In the genomic region with DNA sequence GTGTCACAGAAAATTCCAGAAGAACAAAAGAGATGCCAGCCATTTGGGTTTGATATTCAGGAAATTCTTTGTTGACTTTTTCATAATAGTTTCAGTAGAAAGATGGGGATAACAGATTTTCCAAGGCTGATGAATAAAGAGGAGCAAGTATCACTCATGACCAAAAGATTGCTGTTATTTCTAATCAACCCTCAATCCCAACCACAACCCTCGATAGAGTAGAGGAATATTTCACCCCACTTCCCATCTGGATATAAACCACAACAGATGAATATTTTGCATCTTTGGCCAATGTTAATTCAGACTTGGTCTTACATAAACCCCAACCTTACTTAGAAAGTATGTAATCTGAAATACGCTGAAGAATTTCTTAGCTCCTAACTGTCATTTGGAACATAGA, we compare ENCODE assay signal across 29 cellular contexts.
"Had no signal": no experiment of that assay in that cellular context is flagged by ENCODE, and none has a peak within 500 bp of the region (broad histone marks: within the 10 kb centered on the region; RNA-seq: fewer than 3 reads in every experiment).

No MANE protein-coding gene starts in this region.

- H2AFZ ChIP-seq: neural progenitor cell, parathyroid adenoma had no signal

- H3K9ac ChIP-seq: neural progenitor cell, parathyroid adenoma had no signal

- H3K4me3 ChIP-seq: neural progenitor cell, ovary, psoas muscle, right lobe of liver, sigmoid colon, skin epidermis, smooth muscle cell, spleen, thoracic aorta, tibial artery, transverse colon, upper lobe of right lung, uterus had no signal

- H3K27me3 ChIP-seq: neural progenitor cell, ovary, right lobe of liver, sigmoid colon, spleen, tibial artery, transverse colon, upper lobe of right lung, uterus had no signal

- H3K9me3 ChIP-seq: ovary, psoas muscle, right lobe of liver, spleen, thoracic aorta, tibial artery, transverse colon, upper lobe of right lung, uterus had no signal

- ATAC-seq: naive thymus-derived CD4-positive, alpha-beta T cell; natural killer cell; psoas muscle; right cardiac atrium; right lobe of liver; stimulated activated memory B cell treated with anti-CD40 and anti-IgM and Interleukin-4, amounts not matched to agents 10 μg/mL and 1 μg/mL and 100 μg/mL, for 72 hours; stimulated activated naive CD8-positive, alpha-beta T cell treated with anti-CD3 and anti-CD28 coated beads, Interleukin-15, amount 100 ng/mL, for 72 hours; stimulated activated naive CD8-positive, alpha-beta T cell treated with anti-CD3 and anti-CD28 coated beads, Interleukin-15, Interleukin-2, amounts not matched to agents 100 U/mL and 50 U/mL, for 24 hours; upper lobe of right lung had no signal

- H3K4me1 ChIP-seq: parathyroid adenoma, psoas muscle, right lobe of liver, sigmoid colon, spleen, tibial artery, transverse colon, upper lobe of right lung, uterus had no signal

- H3K36me3 ChIP-seq: neural progenitor cell, ovary, right lobe of liver, sigmoid colon, spleen, thoracic aorta, tibial artery, transverse colon, upper lobe of right lung, uterus had no signal

- DNase-seq: naive thymus-derived CD4-positive, alpha-beta T cell; natural killer cell; occipital lobe; ovary; posterior cingulate gyrus; psoas muscle; right cardiac atrium; right lobe of liver; sigmoid colon; spleen; stimulated activated CD4-positive, alpha-beta T cell treated with anti-CD3 and anti-CD28 coated beads, Interleukin-12 subunit alpha, Interleukin-12 subunit beta, amount 100 ng/mL, for 4 hours; stimulated activated CD4-positive, alpha-beta T cell treated with anti-CD3 and anti-CD28 coated beads, Interleukin-1b, Interleukin-23, amount 100 ng/mL, for 48 hours; stimulated activated CD4-positive, alpha-beta T cell treated with anti-CD3 and anti-CD28 coated beads, Interleukin-4, amount 100 ng/mL, for 1 hour; stimulated activated CD4-positive, alpha-beta T cell treated with anti-CD3 and anti-CD28 coated beads, Interleukin-4, amount 100 ng/mL, for 4 hours; stimulated activated CD8-positive, alpha-beta memory T cell treated with anti-CD3 and anti-CD28 coated beads, Interleukin-4, amount 100 ng/mL, for 48 hours; stimulated activated naive CD4-positive, alpha-beta T cell; stimulated activated naive CD8-positive, alpha-beta T cell treated with anti-CD3 and anti-CD28 coated beads, Interleukin-15, amount 100 ng/mL, for 72 hours; stimulated activated naive CD8-positive, alpha-beta T cell treated with anti-CD3 and anti-CD28 coated beads, Interleukin-15, Interleukin-2, amounts not matched to agents 100 U/mL and 50 U/mL, for 24 hours; substantia nigra; tibial artery; transverse colon; upper lobe of right lung; uterus had no signal

- H3K4me2 ChIP-seq: neural progenitor cell, smooth muscle cell had no signal

- H3K27ac ChIP-seq: neural progenitor cell, ovary, parathyroid adenoma, psoas muscle, right lobe of liver, sigmoid colon, skin epidermis, spleen, thoracic aorta, tibial artery, transverse colon, upper lobe of right lung, uterus had no signal

- H3K79me2 ChIP-seq: parathyroid adenoma had no signal
